ENCODE assay signal across 12 cellular contexts in the genomic region with DNA sequence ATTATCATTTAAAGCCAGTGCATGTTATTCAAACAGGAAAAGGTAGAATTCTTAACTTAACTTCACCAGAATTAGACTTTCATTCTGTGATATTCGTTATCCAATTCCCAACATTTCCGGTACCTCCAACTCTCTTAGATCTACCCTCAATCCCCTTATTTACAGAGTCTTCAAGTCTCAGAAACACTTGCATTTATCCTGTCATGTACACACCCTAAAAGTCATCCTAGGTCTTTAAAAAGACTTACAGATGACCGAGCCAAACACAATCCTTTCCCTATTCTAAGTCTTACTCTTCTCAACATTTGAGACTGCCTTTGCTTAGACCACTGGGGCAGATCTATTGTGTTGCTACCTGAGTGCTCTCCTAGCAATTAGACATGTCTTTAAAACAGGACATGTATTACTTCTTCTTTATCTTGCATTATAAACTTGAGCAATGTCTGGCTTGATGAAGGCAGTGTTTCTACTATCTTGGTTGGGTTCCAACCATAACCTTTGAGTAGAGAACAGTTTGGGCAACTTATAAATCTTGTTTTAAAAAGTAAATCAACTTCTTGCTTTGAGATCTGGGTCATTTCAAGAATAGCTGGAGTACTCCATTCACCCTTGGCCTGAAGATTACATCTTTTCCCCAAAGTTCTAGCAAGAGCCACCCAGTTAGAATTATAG.
DNase-seq lines count a peak whose midpoint lies in the region; ATAC-seq, FAIRE-seq and TF ChIP-seq lines count a peak whose summit lies in the region.
"Had no signal": no experiment of that assay in that cellular context is flagged by ENCODE, and none has a peak within 500 bp of the region (broad histone marks: within the 10 kb centered on the region; RNA-seq: fewer than 3 reads in every experiment).

No MANE protein-coding gene starts in this region.

- 59 to 74% (median 64%) methylated on average over 3 of the region's 3 CpGs for WGBS in heart left ventricle, 4 donors

- no peaks in the 10 kb centered on the region for H3K27me3 ChIP-seq in heart left ventricle

- peak overlapping the region; percentile 3 for H3K27ac Mint-ChIP-seq in activated T-helper 2 cell treated with anti-CD3 and anti-CD28 coated beads, Interferon-gamma antibody, Interleukin-2, Interleukin-4, amounts not matched to agents 10 μg/mL and 5 μg/mL and 100 μg/mL, durations not matched to agents 14 hours and 24 hours and 36 hours
- H3K27ac Mint-ChIP-seq in stimulated activated effector memory CD8-positive, alpha-beta T cell treated with anti-CD3 and anti-CD28 coated beads, Interleukin-12 subunit alpha, Interleukin-12 subunit beta, amount 100 ng/mL, for 72 hours, result no peak overlapping the region
- H3K27ac Mint-ChIP-seq: activated naive CD4-positive, alpha-beta T cell treated with anti-CD3 and anti-CD28 coated beads, Interleukin-2, amount 10 ng/mL, durations not matched to agents 7 days and 5 days; dendritic cell treated with granulocyte-macrophage colony-stimulating factor and Interleukin-4, amounts not matched to agents 40 ng/mL and 50 ng/mL, for 4 days had no signal

- peaks cover 56% of the 10 kb centered on the region for H3K4me1 Mint-ChIP-seq in activated T-helper 2 cell treated with anti-CD3 and anti-CD28 coated beads, Interferon-gamma antibody, Interleukin-2, Interleukin-4, amounts not matched to agents 10 μg/mL and 5 μg/mL and 100 μg/mL, durations not matched to agents 14 hours and 24 hours and 36 hours (ENCODE audit: low read depth)
- H3K4me1 Mint-ChIP-seq in stimulated activated effector memory CD8-positive, alpha-beta T cell treated with anti-CD3 and anti-CD28 coated beads, Interleukin-12 subunit alpha, Interleukin-12 subunit beta, amount 100 ng/mL, for 72 hours, result peaks cover 30% of the 10 kb centered on the region

- peaks cover 39% of the 10 kb centered on the region for H3K36me3 Mint-ChIP-seq in activated T-helper 2 cell treated with anti-CD3 and anti-CD28 coated beads, Interferon-gamma antibody, Interleukin-2, Interleukin-4, amounts not matched to agents 10 μg/mL and 5 μg/mL and 100 μg/mL, durations not matched to agents 14 hours and 24 hours and 36 hours (ENCODE audit: low read depth)
- H3K36me3 Mint-ChIP-seq in stimulated activated effector memory CD8-positive, alpha-beta T cell treated with anti-CD3 and anti-CD28 coated beads, Interleukin-12 subunit alpha, Interleukin-12 subunit beta, amount 100 ng/mL, for 72 hours, result peaks cover 34% of the 10 kb centered on the region
- H3K36me3 Mint-ChIP-seq: mesothelial cell of epicardium had no signal

- ATAC-seq in heart left ventricle, result no peak
- no peak for ATAC-seq in stimulated activated effector memory CD8-positive, alpha-beta T cell treated with anti-CD3 and anti-CD28 coated beads, Interleukin-12 subunit alpha, Interleukin-12 subunit beta, amount 100 ng/mL, for 72 hours

- H3K4me3 Mint-ChIP-seq in activated T-helper 2 cell treated with anti-CD3 and anti-CD28 coated beads, Interferon-gamma antibody, Interleukin-2, Interleukin-4, amounts not matched to agents 10 μg/mL and 5 μg/mL and 100 μg/mL, durations not matched to agents 14 hours and 24 hours and 36 hours (ENCODE audit: low read depth), result no peak overlapping the region
- H3K4me3 Mint-ChIP-seq in stimulated activated effector memory CD8-positive, alpha-beta T cell treated with anti-CD3 and anti-CD28 coated beads, Interleukin-12 subunit alpha, Interleukin-12 subunit beta, amount 100 ng/mL, for 72 hours, result peak overlapping the region; percentile 20
- H3K4me3 Mint-ChIP-seq: activated naive CD4-positive, alpha-beta T cell treated with anti-CD3 and anti-CD28 coated beads, Interleukin-2, amount 10 ng/mL, durations not matched to agents 7 days and 5 days; dendritic cell treated with granulocyte-macrophage colony-stimulating factor and Interleukin-4, amounts not matched to agents 40 ng/mL and 50 ng/mL, for 4 days; mesothelial cell of epicardium had no signal

- no peak for TF ChIP-seq CTCF in heart left ventricle (IDR thresholded peaks at IDR 0.05)

- peaks cover 5 to 36% (median 18%) of the 10 kb centered on the region in 12 donors for H3K4me1 ChIP-seq in heart left ventricle

- DNase-seq in GM18507 (ENCODE audit: extremely low spot score, insufficient read length, low read depth) (no peak), heart left ventricle (no peak), glomerular visceral epithelial cell (ENCODE audit: extremely low spot score) (no peak), activated gamma-delta T cell treated with Interleukin-2 at 50 U/mL for 16 hours (no peak), OCI-M2 (lab: John Stamatoyannopoulos, UW; ENCODE audit: unreplicated experiment) (no peak)
- DNase-seq in activated T-helper 2 cell treated with anti-CD3 and anti-CD28 coated beads, Interferon-gamma antibody, Interleukin-2, Interleukin-4, amounts not matched to agents 10 μg/mL and 5 μg/mL and 100 μg/mL, durations not matched to agents 14 hours and 24 hours and 36 hours (ENCODE audit: low spot score), result no peak
- no peak for DNase-seq in stimulated activated effector memory CD8-positive, alpha-beta T cell treated with anti-CD3 and anti-CD28 coated beads, Interleukin-12 subunit alpha, Interleukin-12 subunit beta, amount 100 ng/mL, for 72 hours (ENCODE audit: low spot score in 2 of 2)
- DNase-seq: activated naive CD4-positive, alpha-beta T cell treated with anti-CD3 and anti-CD28 coated beads, Interleukin-2, amount 10 ng/mL, durations not matched to agents 7 days and 5 days had no signal

- H3K27me3 Mint-ChIP-seq in activated T-helper 2 cell treated with anti-CD3 and anti-CD28 coated beads, Interferon-gamma antibody, Interleukin-2, Interleukin-4, amounts not matched to agents 10 μg/mL and 5 μg/mL and 100 μg/mL, durations not matched to agents 14 hours and 24 hours and 36 hours (ENCODE audit: low read depth), result no peaks in the 10 kb centered on the region
- H3K27me3 Mint-ChIP-seq: activated naive CD4-positive, alpha-beta T cell treated with anti-CD3 and anti-CD28 coated beads, Interleukin-2, amount 10 ng/mL, durations not matched to agents 7 days and 5 days; dendritic cell treated with granulocyte-macrophage colony-stimulating factor and Interleukin-4, amounts not matched to agents 40 ng/mL and 50 ng/mL, for 4 days had no signal

- no peak overlapping the region for H3K4me3 ChIP-seq in heart left ventricle
- H3K4me3 ChIP-seq: SK-N-MC had no signal

- no peak for TF ChIP-seq POLR2A in heart left ventricle (IDR thresholded peaks at IDR 0.05)

- peaks cover 0 to 8% (median 0%) of the 10 kb centered on the region in 12 donors for H3K9me3 ChIP-seq in heart left ventricle

- FAIRE-seq in GM18507 (lab: Jason Lieb, UNC), result peak; percentile 65
- FAIRE-seq: urothelium cell line had no signal

- intact Hi-C loops in activated T-helper 2 cell treated with anti-CD3 and anti-CD28 coated beads, Interferon-gamma antibody, Interleukin-2, Interleukin-4, amounts not matched to agents 10 μg/mL and 5 μg/mL and 100 μg/mL, durations not matched to agents 14 hours and 24 hours and 36 hours (cut with micrococcal nuclease), result no loop called here
- intact Hi-C loops in heart left ventricle (cut with DNase I), result loop anchor here in 7 of 10 donors (5.0 to 10.0 kb wide), 9 partner anchors 57 to 987 kb away; partner anchors contain the start of gene BTG1 (in 1 of the 7)

- peak overlapping the region in 10 of 12 donors; percentile 4 to 77 (median 44) for H3K27ac ChIP-seq in heart left ventricle
- H3K27ac ChIP-seq: SK-N-MC had no signal

- H3K36me3 ChIP-seq in heart left ventricle, result no peaks in the 10 kb centered on the region

- H3K9me3 Mint-ChIP-seq in activated T-helper 2 cell treated with anti-CD3 and anti-CD28 coated beads, Interferon-gamma antibody, Interleukin-2, Interleukin-4, amounts not matched to agents 10 μg/mL and 5 μg/mL and 100 μg/mL, durations not matched to agents 14 hours and 24 hours and 36 hours, result peaks cover 45% of the 10 kb centered on the region
- no peaks in the 10 kb centered on the region for H3K9me3 Mint-ChIP-seq in stimulated activated effector memory CD8-positive, alpha-beta T cell treated with anti-CD3 and anti-CD28 coated beads, Interleukin-12 subunit alpha, Interleukin-12 subunit beta, amount 100 ng/mL, for 72 hours
- H3K9me3 Mint-ChIP-seq: dendritic cell treated with granulocyte-macrophage colony-stimulating factor and Interleukin-4, amounts not matched to agents 40 ng/mL and 50 ng/mL, for 4 days had no signal
